Comparison of ENCODE assay signal across 10 cellular contexts in genomic region chr1:51734899-51735745, GRCh38.
DNase-seq lines count a peak whose midpoint lies in the region; ATAC-seq and TF ChIP-seq lines count a peak whose summit lies in the region.
"Had no signal": no experiment of that assay in that cellular context is flagged by ENCODE, and none has a peak within 500 bp of the region (broad histone marks: within the 10 kb centered on the region; RNA-seq: fewer than 3 reads in every experiment).

No MANE protein-coding gene starts in this region.

- in situ Hi-C loops in Panc1 (cut with HindIII; ENCODE audit: low pct_unique_long_range_greater_than_20kb, low sequenced_read_pairs): no loop called here

- H3K27me3 Mint-ChIP-seq in CD4-positive, alpha-beta memory T cell: no peaks in the 10 kb centered on the region

- no peaks in the 10 kb centered on the region for H3K36me3 ChIP-seq in CD4-positive, alpha-beta memory T cell (ENCODE audit: insufficient read depth, low read length)
- no peaks in the 10 kb centered on the region; the same call in 1 of the 2 replicates for H3K36me3 ChIP-seq in Panc1 (ENCODE audit: control insufficient read depth, insufficient read depth, low read length)

- H3K4me1 ChIP-seq in CD4-positive, alpha-beta memory T cell (ENCODE audit: insufficient read depth, low read length): peaks cover 44% of the 10 kb centered on the region
- H3K4me1 ChIP-seq in Panc1 (ENCODE audit: control insufficient read depth, insufficient read depth, low read length): peaks cover 59% of the 10 kb centered on the region

- no peak for TF ChIP-seq CTCF in Panc1 (IDR thresholded peaks at IDR 0.05)

- ATAC-seq in Panc1: peak; percentile 66

- intact Hi-C loops in CD4-positive, alpha-beta memory T cell (cut with micrococcal nuclease): loop anchor here (10.0 kb wide), 1 partner anchor 770 kb away; the partner anchor contains the start of gene FAF1
- intact Hi-C loops in Panc1 (cut with micrococcal nuclease; ENCODE audit: unreplicated experiment): no loop called here

- no TSS peak for BruUV-seq in Panc1 (replicated peaks; lab: Mats Ljungman, UMichigan)

- H3K36me3 Mint-ChIP-seq in CD4-positive, alpha-beta memory T cell: no peaks in the 10 kb centered on the region

- POLR2A ChIA-PET in CD4-positive, alpha-beta memory T cell (lab: Charles Lee; ENCODE audit: partially characterized antibody): no interaction called here
- POLR2A ChIA-PET in Panc1 (lab: Charles Lee): no interaction called here

- CTCF ChIA-PET in CD4-positive, alpha-beta memory T cell (lab: Charles Lee; ENCODE audit: partially characterized antibody): no interaction called here
- CTCF ChIA-PET in Panc1 (lab: Charles Lee): no interaction called here

- no peaks in the 10 kb centered on the region for H3K9me3 ChIP-seq in CD4-positive, alpha-beta memory T cell (ENCODE audit: control insufficient read depth in 1 of 2, low read length in 2 of 2)
- H3K9me3 ChIP-seq in Panc1 (ENCODE audit: control insufficient read depth, insufficient read depth, low read depth, low read length): no peaks in the 10 kb centered on the region

- DNase-seq in CD4-positive, alpha-beta memory T cell: peak in 3 of 5 donors; percentile 3 to 16 (median 5)
- DNase-seq in Panc1 (ENCODE audit: low read depth, low spot score): no peak
- DNase-seq in fibroblast of gingiva (ENCODE audit: low read depth): peak; percentile 4
- DNase-seq in pons (ENCODE audit: low spot score): peak; percentile 53
- DNase-seq in NCI-H524 (lab: John Stamatoyannopoulos, UW): no peak
- no peak for DNase-seq in NK-92 (lab: John Stamatoyannopoulos, UW; ENCODE audit: unreplicated experiment)
- DNase-seq in stimulated activated CD8-positive, alpha-beta memory T cell treated with anti-CD3 and anti-CD28 coated beads, Interleukin-4, amount 100 ng/mL, for 48 hours: no peak
- DNase-seq in amniotic stem cell (lab: John Stamatoyannopoulos, UW): no peak
- DNase-seq: activated gamma-delta T cell, NCI-H2227 treated with DMSO at 0.1 percent for 48 hours had no signal

- peaks cover 0 to 2% (median 0%) of the 10 kb centered on the region in 8 donors for H3K9me3 Mint-ChIP-seq in CD4-positive, alpha-beta memory T cell

- peak overlapping the region in 6 of 8 donors; percentile 15 to 70 (median 46) for H3K4me3 Mint-ChIP-seq in CD4-positive, alpha-beta memory T cell

- no peak overlapping the region for H3K27ac ChIP-seq in CD4-positive, alpha-beta memory T cell (ENCODE audit: low read depth, low read length)
- H3K27ac ChIP-seq in Panc1 (ENCODE audit: low read length): peak overlapping the region; percentile 78

- peaks cover 35 to 62% (median 49%) of the 10 kb centered on the region in 4 donors for H3K4me1 Mint-ChIP-seq in CD4-positive, alpha-beta memory T cell

- H3K27me3 ChIP-seq in CD4-positive, alpha-beta memory T cell (ENCODE audit: insufficient read depth, low read length): no peaks in the 10 kb centered on the region
- no peaks in the 10 kb centered on the region for H3K27me3 ChIP-seq in Panc1 (ENCODE audit: control insufficient read depth, insufficient read depth, low read length)

- peak overlapping the region in 5 of 7 donors; percentile 14 to 82 (median 67) for H3K27ac Mint-ChIP-seq in CD4-positive, alpha-beta memory T cell

- no peak overlapping the region for H3K4me3 ChIP-seq in CD4-positive, alpha-beta memory T cell (ENCODE audit: low read length in 2 of 2)
- H3K4me3 ChIP-seq in Panc1 (ENCODE audit: low read depth in 2 of 2, low read length in 2 of 2): no peak overlapping the region

Comparison
In these comparisons a context has a peak if more than half of its experiments do, and no peak if none do; other contexts are left out.
1. DNase-seq: peak in CD4-positive, alpha-beta memory T cell (3 of 5), fibroblast of gingiva (single experiment) and pons (single experiment); none in Panc1 (single experiment), NCI-H524 (0 of 2), NK-92 (single experiment), stimulated activated CD8-positive, alpha-beta memory T cell treated with anti-CD3 and anti-CD28 coated beads, Interleukin-4, amount 100 ng/mL, for 48 hours (single experiment) and amniotic stem cell (single experiment).